In genomic region chr7:30853576-30853975, GRCh38 we compare ENCODE assay signal across 20 cellular contexts. TPM values are rescaled to one million over a fixed set of nuclear protein-coding genes. Genes with fewer than 3 reads are reported as not detected.
DNase-seq lines count a peak whose midpoint lies in the region; ATAC-seq, FAIRE-seq and TF ChIP-seq lines count a peak whose summit lies in the region.
"Had no signal": no experiment of that assay in that cellular context is flagged by ENCODE, and none has a peak within 500 bp of the region (broad histone marks: within the 10 kb centered on the region; RNA-seq: fewer than 3 reads in every experiment).

No MANE protein-coding gene starts in this region.

- no peak overlapping the region for H3K4me3 ChIP-seq in ascending aorta
- no peak overlapping the region for H3K4me3 ChIP-seq in endothelial cell of umbilical vein (replicated peaks in 1 of 3; ENCODE audit: insufficient read depth in 1 of 3, low read depth in 1 of 3, low read length in 3 of 3)
- no peak overlapping the region for H3K4me3 ChIP-seq in thoracic aorta

- CTCF ChIA-PET in endothelial cell of umbilical vein (lab: Charles Lee): interaction anchor here (0.6 to 1.8 kb wide), 4 partner anchors 17 to 269 kb away, joined by 3 to 7 read pairs (median 4); no protein-coding TSS in a partner anchor
- CTCF ChIA-PET in activated CD8-positive, alpha-beta T cell treated with anti-CD3 and anti-CD28 coated beads for 36 hours (lab: Charles Lee): no interaction called here

- H3K9me3 ChIP-seq in ascending aorta: no peaks in the 10 kb centered on the region
- H3K9me3 ChIP-seq in endothelial cell of umbilical vein (replicated peaks; ENCODE audit: control insufficient read depth, insufficient read depth, low read length): no peaks in the 10 kb centered on the region
- H3K9me3 ChIP-seq in thoracic aorta: no peaks in the 10 kb centered on the region
- H3K9me3 ChIP-seq: Caco-2 had no signal

- peaks cover 40% of the 10 kb centered on the region for H3K4me1 Mint-ChIP-seq in nephron progenitor cell
- H3K4me1 Mint-ChIP-seq in activated CD8-positive, alpha-beta T cell treated with anti-CD3 and anti-CD28 coated beads for 36 hours (ENCODE audit: low read depth): no peaks in the 10 kb centered on the region
- H3K4me1 Mint-ChIP-seq: CD14-positive monocyte had no signal

- FAIRE-seq in endothelial cell of umbilical vein (lab: Jason Lieb, UNC): no peak

- dilution Hi-C loops in endothelial cell of umbilical vein (cut with MboI; ENCODE audit: extremely low pct_ligation_motif_present, low sequenced_read_pairs): no loop called here

- no peak overlapping the region for H3K4me2 ChIP-seq in endothelial cell of umbilical vein (ENCODE audit: insufficient read depth, low read length)

- H3K79me2 ChIP-seq in endothelial cell of umbilical vein (ENCODE audit: control insufficient read depth, insufficient read depth, low read length): no peaks in the 10 kb centered on the region

- H3K27me3 ChIP-seq in ascending aorta (no peaks in the 10 kb centered on the region), endothelial cell of umbilical vein (ENCODE audit: control insufficient read depth in 2 of 2, insufficient read depth in 2 of 2, low read length in 2 of 2) (no peaks in the 10 kb centered on the region), thoracic aorta (replicated peaks; ENCODE audit: insufficient read depth) (no peaks in the 10 kb centered on the region)

- POLR2A ChIA-PET in endothelial cell of umbilical vein (lab: Charles Lee): no interaction called here
- POLR2A ChIA-PET in activated CD8-positive, alpha-beta T cell treated with anti-CD3 and anti-CD28 coated beads for 36 hours (lab: Charles Lee): no interaction called here

- TF ChIP-seq CTCF in ascending aorta (IDR thresholded peaks at IDR 0.05) (no peak), endothelial cell of umbilical vein (IDR thresholded peaks at IDR 0.05; ENCODE audit: extremely low read depth in 1 of 2, insufficient read depth in 1 of 2, low read depth in 1 of 2, low read length in 2 of 2) (no peak), nephron progenitor cell (IDR thresholded peaks at IDR 0.05) (no peak), thoracic aorta (IDR thresholded peaks at IDR 0.05) (no peak)
- TF ChIP-seq CTCF in activated CD8-positive, alpha-beta T cell treated with anti-CD3 and anti-CD28 coated beads for 36 hours (IDR thresholded peaks at IDR 0.05): no peak

- H3K4me1 ChIP-seq in ascending aorta (peaks cover 15 to 55% of the 10 kb centered on the region in 2 donors), endothelial cell of umbilical vein (ENCODE audit: control insufficient read depth, extremely low read depth, insufficient read depth, low read length) (peaks cover 25% of the 10 kb centered on the region), thoracic aorta (ENCODE audit: control insufficient read depth in 1 of 2, low read depth in 2 of 2) (peaks cover 28 to 80% of the 10 kb centered on the region in 2 donors)
- H3K4me1 ChIP-seq: Caco-2 had no signal

- H3K9me3 Mint-ChIP-seq in nephron progenitor cell: no peaks in the 10 kb centered on the region
- no peaks in the 10 kb centered on the region for H3K9me3 Mint-ChIP-seq in activated CD8-positive, alpha-beta T cell treated with anti-CD3 and anti-CD28 coated beads for 36 hours

- H3K9me1 ChIP-seq in endothelial cell of umbilical vein (replicated peaks; ENCODE audit: control insufficient read depth, extremely low read depth, insufficient read depth, low read length): no peaks in the 10 kb centered on the region

- no peak overlapping the region for H3K9ac ChIP-seq in endothelial cell of umbilical vein (replicated peaks; ENCODE audit: extremely low read depth, insufficient read depth, low read length)

- no peak for TF ChIP-seq POLR2A in endothelial cell of umbilical vein (IDR thresholded peaks at IDR 0.05; ENCODE audit: low read depth, low read length)
- no peak for TF ChIP-seq POLR2A in GM18505 (IDR thresholded peaks at IDR 0.05; ENCODE audit: borderline replicate concordance, extremely low read depth, insufficient read depth, insufficient read length)

- no peaks in the 10 kb centered on the region for H4K20me1 ChIP-seq in endothelial cell of umbilical vein (replicated peaks; ENCODE audit: control insufficient read depth, extremely low read depth, insufficient read depth, low read length)

- peaks cover 3% of the 10 kb centered on the region for H3K27me3 Mint-ChIP-seq in nephron progenitor cell (ENCODE audit: low read depth, poor library complexity)
- H3K27me3 Mint-ChIP-seq in activated CD8-positive, alpha-beta T cell treated with anti-CD3 and anti-CD28 coated beads for 36 hours: no peaks in the 10 kb centered on the region

- no TSS peak for BruUV-seq in endothelial cell of umbilical vein (replicated peaks; lab: Mats Ljungman, UMichigan)

- no peak for DNase-seq in ascending aorta (ENCODE audit: low spot score in 2 of 2)
- DNase-seq in endothelial cell of umbilical vein (ENCODE audit: low read depth, low spot score): peak; percentile 34
- DNase-seq in nephron progenitor cell: no peak
- DNase-seq in thoracic aorta (ENCODE audit: low spot score): no peak
- DNase-seq in activated CD8-positive, alpha-beta T cell treated with anti-CD3 and anti-CD28 coated beads for 36 hours: no peak
- no peak for DNase-seq in NCI-H69 (lab: John Stamatoyannopoulos, UW)
- DNase-seq: Caco-2, DMS79, HCEC 1CT, MV-4-11, NCI-H1417 treated with DMSO at 0.1 percent for 48 hours, NCI-H2029, NCI-H2171, NCI-H446 treated with DMSO at 0.1 percent for 48 hours, NCI-H748 treated with DMSO at 0.1 percent for 48 hours, RPMI8226 had no signal

- peak overlapping the region; percentile 91 for H3K27ac Mint-ChIP-seq in nephron progenitor cell
- no peak overlapping the region for H3K27ac Mint-ChIP-seq in activated CD8-positive, alpha-beta T cell treated with anti-CD3 and anti-CD28 coated beads for 36 hours
- H3K27ac Mint-ChIP-seq: CD14-positive monocyte had no signal

- ATAC-seq in thoracic aorta (ENCODE audit: insufficient number of reproducible peaks, low FRiP score, low read depth) (no peak), HG03025 (IDR thresholded peaks at IDR 0.05; ENCODE audit: low FRiP score, unreplicated experiment) (no peak), GM18505 (IDR thresholded peaks at IDR 0.05; ENCODE audit: unreplicated experiment) (no peak)
- no peak for ATAC-seq in activated CD8-positive, alpha-beta T cell treated with anti-CD3 and anti-CD28 coated beads for 36 hours

- no peak overlapping the region for H2AFZ ChIP-seq in endothelial cell of umbilical vein (ENCODE audit: low read depth, low read length)

- H3K27ac ChIP-seq in ascending aorta (peak overlapping the region; percentile 98), endothelial cell of umbilical vein (ENCODE audit: insufficient read depth, low read depth, low read length) (no peak overlapping the region), thoracic aorta (peak overlapping the region; percentile 92 to 99)

- H3K36me3 Mint-ChIP-seq in nephron progenitor cell (ENCODE audit: low read depth): peaks cover 17% of the 10 kb centered on the region
- H3K36me3 Mint-ChIP-seq in activated CD8-positive, alpha-beta T cell treated with anti-CD3 and anti-CD28 coated beads for 36 hours (ENCODE audit: low read depth): no peaks in the 10 kb centered on the region
- H3K36me3 Mint-ChIP-seq: CD14-positive monocyte had no signal

- no peak overlapping the region for H3K4me3 Mint-ChIP-seq in nephron progenitor cell
- H3K4me3 Mint-ChIP-seq in activated CD8-positive, alpha-beta T cell treated with anti-CD3 and anti-CD28 coated beads for 36 hours: no peak overlapping the region
- H3K4me3 Mint-ChIP-seq: CD14-positive monocyte had no signal

- intact Hi-C loops in ascending aorta (cut with DNase I) (loop anchor here (2.0 kb wide), 1 partner anchor 57 kb away; the partner anchor contains the start of gene AQP1), endothelial cell of umbilical vein (cut with micrococcal nuclease) (no loop called here)
- intact Hi-C loops in activated CD8-positive, alpha-beta T cell treated with anti-CD3 and anti-CD28 coated beads for 36 hours (cut with micrococcal nuclease): no loop called here

- H3K36me3 ChIP-seq in ascending aorta (no peaks in the 10 kb centered on the region), endothelial cell of umbilical vein (ENCODE audit: control insufficient read depth in 2 of 2, extremely low read depth in 1 of 2, insufficient read depth in 2 of 2, low read length in 2 of 2) (no peaks in the 10 kb centered on the region), thoracic aorta (no peaks in the 10 kb centered on the region)

TF ChIP-seq in endothelial cell of umbilical vein, 7 proteins besides CTCF, POLR2A, EP300 and RAD21:
- TF ChIP-seq GATA2 (IDR thresholded peaks at IDR 0.05; ENCODE audit: insufficient read depth, insufficient read length, low read depth, low read length) (no peak), MYC (IDR thresholded peaks at IDR 0.05; ENCODE audit: low read depth, low read length) (no peak), EZH2 (IDR thresholded peaks at IDR 0.05; ENCODE audit: borderline replicate concordance, low read depth, low read length, severe bottlenecking) (no peak)
- TF ChIP-seq, protein P1, sequence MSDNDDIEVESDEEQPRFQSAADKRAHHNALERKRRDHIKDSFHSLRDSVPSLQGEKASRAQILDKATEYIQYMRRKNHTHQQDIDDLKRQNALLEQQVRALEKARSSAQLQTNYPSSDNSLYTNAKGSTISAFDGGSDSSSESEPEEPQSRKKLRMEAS (IDR thresholded peaks at IDR 0.05; ENCODE audit: insufficient read depth, insufficient read length): no peak

RNA-seq across cellular contexts. Expression of gene AQP1, which starts 58.1 kb away (rescaled TPM):
- 2,113 TPM for total RNA-seq in ascending aorta
- total RNA-seq in endothelial cell of umbilical vein: 11.6 and 15.9 TPM in 2 replicates
- polyA plus RNA-seq in endothelial cell of umbilical vein: 10.5 and 11.7 TPM in 2 replicates
- polyA plus RNA-seq in endothelial cell of umbilical vein (2011; cell fraction: cytosol; rRNA removed): 9.5 and 13.5 TPM in 2 replicates
- polyA plus RNA-seq in endothelial cell of umbilical vein (2011; cell fraction: nucleus; rRNA removed): 4.8 and 8.2 TPM in 2 replicates
- polyA plus RNA-seq in endothelial cell of umbilical vein (2012): 0.60 and 2.2 TPM in 2 replicates
- polyA minus RNA-seq in endothelial cell of umbilical vein: 10.5 and 12.4 TPM in 2 replicates
- polyA minus RNA-seq in endothelial cell of umbilical vein (2011; cell fraction: cytosol; rRNA and poly(A)+ RNA removed): 0.31 TPM
- 1.7 and 2.9 TPM in 2 replicates for polyA minus RNA-seq in endothelial cell of umbilical vein (2011; cell fraction: nucleus; rRNA and poly(A)+ RNA removed)
- 1,000 to 10,000 TPM; 1,262 to 1,768 TPM for total RNA-seq in thoracic aorta
- under 1 TPM; 0.22 to 0.27 TPM for total RNA-seq in activated CD8-positive, alpha-beta T cell treated with anti-CD3 and anti-CD28 coated beads for 36 hours
- total RNA-seq: G401 had no signal
- polyA plus RNA-seq: CD14-positive monocyte had no signal

Comparison
In these comparisons a context has a peak if more than half of its experiments do, and no peak if none do; other contexts are left out.
1. RNA of gene AQP1, which starts 58.1 kb away (total RNA-seq): 2,113 TPM in ascending aorta (single experiment) and 1,262 to 1,768 TPM in thoracic aorta; 11.6 to 15.9 TPM in endothelial cell of umbilical vein and 0.22 to 0.27 TPM in activated CD8-positive, alpha-beta T cell treated with anti-CD3 and anti-CD28 coated beads for 36 hours; every median in the first group is over 10 times any median in the second.